ENCODE assay signal across 11 cellular contexts in the genomic region with DNA sequence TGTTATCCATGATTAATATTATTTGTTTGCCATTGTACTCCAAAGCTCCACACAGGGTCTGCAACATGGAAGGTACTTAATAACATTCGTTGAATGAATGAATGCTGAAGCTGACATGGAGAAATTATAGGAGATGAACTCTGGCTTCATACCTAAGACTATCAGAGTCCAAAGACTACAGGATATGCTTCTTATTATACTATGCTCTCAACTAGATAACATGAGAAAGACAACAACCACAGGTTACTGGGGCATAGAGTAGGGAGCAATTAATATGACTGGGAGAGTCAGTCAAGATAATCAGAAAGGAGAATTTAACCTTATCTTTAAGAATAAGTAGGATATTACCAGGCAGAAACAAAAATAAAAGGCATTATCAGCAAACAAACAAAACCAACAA.
"Had no signal": no experiment of that assay in that cellular context is flagged by ENCODE, and none has a peak within 500 bp of the region (broad histone marks: within the 10 kb centered on the region; RNA-seq: fewer than 3 reads in every experiment).

No MANE protein-coding gene starts in this region.

- ATAC-seq: GM23338, HCT116 had no signal

- H3K27ac Mint-ChIP-seq: GM23338, HFFc6 had no signal

- H2AFZ ChIP-seq: GM23248, GM23338 had no signal

- H3K36me3 ChIP-seq: HAP-1 had no signal

- H3K4me2 ChIP-seq: GM23338 had no signal

- H3K9me3 Mint-ChIP-seq: GM23338, H9 had no signal

- H3K4me3 ChIP-seq: GM23248, GM23338, HAP-1 had no signal

- H3K27ac ChIP-seq: GM23248 had no signal

- H3K4me1 ChIP-seq: HAP-1 had no signal

- DNase-seq: GM23248, GOT3, H7, H9, HCEC 1CT, HFFc6 had no signal

- FAIRE-seq: H1, H54 had no signal

- H3K9me3 ChIP-seq: HAP-1 had no signal

- H3K9ac ChIP-seq: GM23248 had no signal
